Comparison of ENCODE assay signal across 8 cellular contexts in genomic region chr17:42421479-42422332, GRCh38. TPM values are rescaled to one million over a fixed set of nuclear protein-coding genes. Genes with fewer than 3 reads are reported as not detected.
DNase-seq lines count a peak whose midpoint lies in the region; ATAC-seq and TF ChIP-seq lines count a peak whose summit lies in the region.

No MANE protein-coding gene starts in this region.

- H3K27ac ChIP-seq in epithelial cell of prostate, result peak overlapping the region; percentile 90
- peak overlapping the region; percentile 97 for H3K27ac ChIP-seq in muscle layer of colon (ENCODE audit: low read depth, low read length)
- H3K27ac ChIP-seq in vagina, result peak overlapping the region; percentile 96

- H3K4me1 ChIP-seq in muscle layer of colon (ENCODE audit: insufficient read depth, low read length), result peaks cover 28% of the 10 kb centered on the region
- peaks cover 59% of the 10 kb centered on the region for H3K4me1 ChIP-seq in vagina

- in situ Hi-C loops in Caki2 (cut with HindIII; ENCODE audit: low pct_unique_long_range_greater_than_20kb, low sequenced_read_pairs), result no loop called here

- H3K27me3 ChIP-seq in muscle layer of colon (ENCODE audit: control insufficient read depth in 1 of 2, insufficient read depth in 2 of 2, low read length in 2 of 2) (no peaks in the 10 kb centered on the region), vagina (no peaks in the 10 kb centered on the region)

- intact Hi-C loops in vagina (cut with DNase I), result loop anchor here (2.0 to 5.0 kb wide), 2 partner anchors 37 to 101 kb away; partner anchors contain the start of gene ATP6V0A1

- H3K4me3 ChIP-seq in muscle layer of colon (ENCODE audit: low read depth in 1 of 2, low read length in 2 of 2) (peak overlapping the region; percentile 92 to 98), vagina (peak overlapping the region; percentile 93)

- peak; percentile 37 for DNase-seq in Caki2 (ENCODE audit: low read depth)
- peak; percentile 42 for DNase-seq in SW480 (ENCODE audit: low spot score)
- DNase-seq in epithelial cell of prostate (ENCODE audit: low read depth, low spot score), result no peak
- DNase-seq in vagina (ENCODE audit: extremely low spot score in 2 of 2), result no peak
- no peak for DNase-seq in SKM-1 treated with dmso at 0.1 percent for 144 hours (lab: John Stamatoyannopoulos, UW; ENCODE audit: unreplicated experiment)
- DNase-seq in NCI-H1092 (lab: John Stamatoyannopoulos, UW), result no peak

- no peak for TF ChIP-seq POLR2A in vagina (IDR thresholded peaks at IDR 0.05)

- no peaks in the 10 kb centered on the region for H3K9me3 ChIP-seq in muscle layer of colon (ENCODE audit: low read length)
- H3K9me3 ChIP-seq in vagina, result no peaks in the 10 kb centered on the region

- peak overlapping the region; percentile 98 for H3K9ac ChIP-seq in muscle layer of colon (ENCODE audit: low read length)

- no peak for ATAC-seq in GM21367 (IDR thresholded peaks at IDR 0.05; ENCODE audit: unreplicated experiment)

- TF ChIP-seq CTCF in vagina (IDR thresholded peaks at IDR 0.05), result no peak

- H3K36me3 ChIP-seq in muscle layer of colon (ENCODE audit: insufficient read depth, low read length) (no peaks in the 10 kb centered on the region), vagina (no peaks in the 10 kb centered on the region)

RNA-seq across cellular contexts. Expression of gene CAVIN1, which starts 1.4 kb away (rescaled TPM):
- 287 and 330 TPM in 2 replicates for total RNA-seq in Caki2 (2014; rRNA removed; shearing (Covaris generic); ENCODE audit: low replicate concordance)
- 268 TPM for total RNA-seq in vagina

RNA-seq across cellular contexts. Expression of gene STAT3, which starts 33.5 kb away (rescaled TPM):
- total RNA-seq in Caki2 (2014; rRNA removed; shearing (Covaris generic); ENCODE audit: low replicate concordance), result 21.0 and 29.7 TPM in 2 replicates
- 210 TPM for total RNA-seq in vagina

RNA-seq across cellular contexts. Expression of gene ATP6V0A1, which starts 37.0 kb away (rescaled TPM):
- total RNA-seq in Caki2 (2014; rRNA removed; shearing (Covaris generic); ENCODE audit: low replicate concordance), result 42.0 and 49.6 TPM in 2 replicates
- 72.4 TPM for total RNA-seq in vagina

Comparison
In these comparisons a context has a peak if more than half of its experiments do, and no peak if none do; other contexts are left out.
1. DNase-seq: peak in Caki2 (single experiment) and SW480 (single experiment); none in epithelial cell of prostate (single experiment), vagina (0 of 2), SKM-1 treated with dmso at 0.1 percent for 144 hours (single experiment) and NCI-H1092 (single experiment).
2. Peak in every context shown above with its lines, with median percentiles within 50 percentile points of each other: H3K27ac ChIP-seq.